Comparison of ENCODE assay signal across 9 cellular contexts in the genomic region with DNA sequence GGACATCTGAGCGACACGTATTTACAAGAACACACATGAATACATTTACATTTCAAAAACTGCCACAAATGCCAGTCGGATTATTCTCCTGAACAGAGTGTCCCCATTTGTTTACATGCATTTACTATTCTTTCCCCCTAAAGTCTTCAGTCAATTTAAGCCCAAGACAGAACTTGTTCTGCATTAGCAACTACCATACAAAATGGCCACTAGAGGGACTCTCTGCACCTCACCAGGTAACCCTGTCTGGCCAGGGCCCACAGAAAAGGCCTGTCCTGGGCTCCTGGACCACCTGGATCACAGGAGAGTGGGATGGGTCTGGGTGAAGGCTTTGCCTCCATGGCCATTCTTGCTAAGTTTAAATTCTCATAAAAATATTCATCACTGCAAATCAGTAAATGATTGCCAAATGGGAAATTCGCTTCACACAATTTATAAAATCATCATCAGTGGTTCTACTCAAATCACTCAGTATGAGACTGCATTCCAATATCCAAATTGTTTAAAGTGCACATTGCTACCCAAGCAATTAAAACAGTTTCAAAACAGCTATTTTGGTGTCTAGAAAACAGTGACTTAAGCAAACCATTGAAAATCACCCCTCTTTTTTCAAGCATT. TPM values are rescaled to one million over a fixed set of nuclear protein-coding genes. Genes with fewer than 3 reads are reported as not detected.
DNase-seq lines count a peak whose midpoint lies in the region; ATAC-seq and TF ChIP-seq lines count a peak whose summit lies in the region.
"Had no signal": no experiment of that assay in that cellular context is flagged by ENCODE, and none has a peak within 500 bp of the region (broad histone marks: within the 10 kb centered on the region; RNA-seq: fewer than 3 reads in every experiment).

No MANE protein-coding gene starts in this region.

- peaks cover 5% of the 10 kb centered on the region for H4K20me1 ChIP-seq in neural progenitor cell (ENCODE audit: low read depth)

- H3K4me1 ChIP-seq in neural progenitor cell: peaks cover 3% of the 10 kb centered on the region

- H3K4me3 Mint-ChIP-seq in neural progenitor cell: no peak overlapping the region
- H3K4me3 Mint-ChIP-seq: CD8-positive, alpha-beta memory T cell had no signal

- H3K4me2 ChIP-seq in neural progenitor cell: no peak overlapping the region

- no peak overlapping the region for H2AFZ ChIP-seq in neural progenitor cell (replicated peaks)

- no peaks in the 10 kb centered on the region for H3K79me2 ChIP-seq in neural progenitor cell (ENCODE audit: low read depth)

- peaks cover 7% of the 10 kb centered on the region for H3F3A ChIP-seq in neural progenitor cell (ENCODE audit: low read depth)

- TF ChIP-seq CTCF in HL-60 (IDR thresholded peaks at IDR 0.05; ENCODE audit: insufficient read depth, low read length) (peak; percentile 53), epithelial cell of esophagus (IDR thresholded peaks at IDR 0.05; ENCODE audit: insufficient read depth, low read depth, low read length, missing control alignments) (peak; percentile 94), neural progenitor cell (IDR thresholded peaks at IDR 0.05) (peak; percentile 89)

- H3K27ac ChIP-seq in HL-60 (replicated peaks) (no peak overlapping the region), neural progenitor cell (peak overlapping the region; percentile 2)

- no peak overlapping the region for H3K4me3 ChIP-seq in HL-60 (replicated peaks; ENCODE audit: insufficient read depth, low read length)
- H3K4me3 ChIP-seq in epithelial cell of esophagus (ENCODE audit: low read length): no peak overlapping the region
- no peak overlapping the region for H3K4me3 ChIP-seq in neural progenitor cell

- no peaks in the 10 kb centered on the region for H3K4me1 Mint-ChIP-seq in neural progenitor cell

- H3K27me3 Mint-ChIP-seq in neural progenitor cell (ENCODE audit: insufficient read depth, low read depth): peaks cover 2% of the 10 kb centered on the region
- H3K27me3 Mint-ChIP-seq: CD8-positive, alpha-beta memory T cell had no signal

- peak; percentile 18 to 66 (median 23) for DNase-seq in NCI-H1417 (lab: John Stamatoyannopoulos, UW)
- no peak for DNase-seq in NCI-H1417 treated with DMSO at 0.1 percent for 48 hours (lab: John Stamatoyannopoulos, UW)
- peak; percentile 20 to 34 for DNase-seq in HL-60 (ENCODE audit: low read depth in 1 of 2, low spot score in 1 of 2)
- peak; percentile 60 for DNase-seq in RKO (ENCODE audit: low spot score)
- peak; percentile 68 for DNase-seq in epithelial cell of esophagus (ENCODE audit: low read depth)
- peak; percentile 72 for DNase-seq in neural progenitor cell (ENCODE audit: low spot score)

- no peak overlapping the region for H3K9ac ChIP-seq in neural progenitor cell

- peaks cover 3% of the 10 kb centered on the region for H3K36me3 Mint-ChIP-seq in neural progenitor cell

- no peak overlapping the region for H3K27ac Mint-ChIP-seq in neural progenitor cell

- H3K27me3 ChIP-seq in HL-60 (ENCODE audit: insufficient read depth, poor library complexity, severe bottlenecking) (no peaks in the 10 kb centered on the region), neural progenitor cell (no peaks in the 10 kb centered on the region)

- no peak for ATAC-seq in GM21723 (IDR thresholded peaks at IDR 0.05; ENCODE audit: unreplicated experiment)
- ATAC-seq in HG02678 (IDR thresholded peaks at IDR 0.05; ENCODE audit: unreplicated experiment): no peak

- H3K9me3 ChIP-seq in neural progenitor cell (ENCODE audit: low read depth): no peaks in the 10 kb centered on the region

- no peaks in the 10 kb centered on the region for H3K36me3 ChIP-seq in neural progenitor cell

- H3K9me3 Mint-ChIP-seq in neural progenitor cell: no peaks in the 10 kb centered on the region
- H3K9me3 Mint-ChIP-seq: CD8-positive, alpha-beta memory T cell had no signal

RNA-seq across cellular contexts. Expression of gene GUCA2A, which starts 12.5 kb away (rescaled TPM):
- total RNA-seq in neural progenitor cell (ENCODE audit: low replicate concordance): not detected in 2 replicates
- total RNA-seq: CD8-positive, alpha-beta memory T cell had no signal

RNA-seq across cellular contexts. Expression of gene GUCA2B, which starts 23.8 kb away (rescaled TPM):
- not detected in 2 replicates for total RNA-seq in neural progenitor cell (ENCODE audit: low replicate concordance)
- total RNA-seq: CD8-positive, alpha-beta memory T cell had no signal
